20 cellular contexts compared by ENCODE assay signal in the genomic region with DNA sequence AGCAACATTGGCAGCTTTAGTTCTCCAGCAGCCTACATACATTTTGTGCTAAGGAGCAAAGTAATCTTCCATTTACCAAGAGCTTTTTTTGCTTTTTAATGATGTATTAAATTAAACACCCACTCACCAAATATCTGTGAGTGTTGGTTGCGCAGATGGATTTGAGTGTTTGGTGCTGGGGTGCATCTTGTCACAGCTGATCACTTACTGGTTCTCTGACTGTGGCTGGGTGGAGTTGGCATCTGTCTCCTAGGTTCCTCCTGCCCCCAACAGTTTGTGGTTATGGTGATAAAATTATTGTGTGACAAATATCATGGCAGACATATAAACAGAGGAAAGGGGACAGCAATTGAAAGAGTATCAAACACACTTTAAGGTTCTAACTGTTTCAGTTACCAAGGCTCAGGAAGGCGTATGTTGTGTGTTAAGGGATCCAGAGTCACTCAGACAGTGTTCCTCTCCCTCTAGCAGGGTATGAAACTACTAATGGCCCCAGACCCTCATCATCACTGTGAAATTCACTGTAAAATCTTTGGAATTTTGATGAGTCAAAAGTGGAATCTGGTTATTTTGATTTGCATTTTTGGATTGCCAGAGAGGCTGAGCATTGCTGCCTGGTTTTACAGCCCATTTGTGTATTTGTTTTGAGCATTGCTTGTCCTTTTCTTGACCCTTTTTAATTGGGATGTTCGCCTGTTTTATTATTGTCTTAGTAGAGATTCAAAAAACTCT.
DNase-seq lines count a peak whose midpoint lies in the region; ATAC-seq, FAIRE-seq and TF ChIP-seq lines count a peak whose summit lies in the region.
"Had no signal": no experiment of that assay in that cellular context is flagged by ENCODE, and none has a peak within 500 bp of the region (broad histone marks: within the 10 kb centered on the region; RNA-seq: fewer than 3 reads in every experiment).

No MANE protein-coding gene starts in this region.

- no peak for TF ChIP-seq POLR2A in transverse colon (IDR thresholded peaks at IDR 0.05)

- H3K36me3 ChIP-seq in RWPE2 (ENCODE audit: low read depth) (no peaks in the 10 kb centered on the region), transverse colon (no peaks in the 10 kb centered on the region)
- H3K36me3 ChIP-seq: neutrophil had no signal

- H3K4me3 ChIP-seq in RWPE2 (ENCODE audit: severe bottlenecking): no peak overlapping the region
- no peak overlapping the region for H3K4me3 ChIP-seq in transverse colon

- DNase-seq in ELR (ENCODE audit: low read depth) (peak; percentile 79), RWPE2 (ENCODE audit: low spot score) (no peak), fibroblast of gingiva (ENCODE audit: low read depth) (peak; percentile 7), urothelium cell line (ENCODE audit: low spot score) (peak; percentile 16), transverse colon (no peak), SIG-M5 (lab: John Stamatoyannopoulos, UW) (no peak)
- DNase-seq: activated CD4-positive, alpha-beta T cell treated with anti-CD3 and anti-CD28 coated beads for 36 hours; activated naive CD4-positive, alpha-beta T cell treated with anti-CD3 and anti-CD28 coated beads, Interleukin-2, amount 10 ng/mL, durations not matched to agents 7 days and 5 days; activated T-cell treated with anti-CD3 and anti-CD28 coated beads for 4 hours; endodermal cell; GF-D8; islet precursor cell; Kasumi-1; NCI-H2081; NCI-H526 treated with DMSO at 0.1 percent for 48 hours; stimulated activated naive CD4-positive, alpha-beta T cell had no signal

- H3K4me1 ChIP-seq in RWPE2 (ENCODE audit: insufficient read depth, poor library complexity, severe bottlenecking) (no peaks in the 10 kb centered on the region), transverse colon (no peaks in the 10 kb centered on the region)

- H3K27ac ChIP-seq in RWPE2 (ENCODE audit: poor library complexity, severe bottlenecking) (no peak overlapping the region), transverse colon (no peak overlapping the region)
- H3K27ac ChIP-seq: neutrophil had no signal

- in situ Hi-C loops in transverse colon (cut with MboI; ENCODE audit: low pct_ligation_motif_present in 1 of 4, low pct_unique_long_range_greater_than_20kb in 1 of 4, low sequenced_read_pairs in 3 of 4): no loop called here

- TF ChIP-seq CTCF in RWPE2 (IDR thresholded peaks at IDR 0.05; ENCODE audit: poor library complexity, severe bottlenecking) (no peak), transverse colon (IDR thresholded peaks at IDR 0.05) (no peak)

- WGBS in transverse colon (ENCODE audit: low coverage in 1 of 2), 2 donors: 70 to 77% methylated on average over 3 of the region's 3 CpGs

- ATAC-seq in RWPE2 (ENCODE audit: low read depth): peak; percentile 33; the same call in 2 of the 3 replicates
- no peak for ATAC-seq in GM21619 (IDR thresholded peaks at IDR 0.05; ENCODE audit: unreplicated experiment)
- ATAC-seq: activated CD4-positive, alpha-beta T cell treated with anti-CD3 and anti-CD28 coated beads for 36 hours; sciatic nerve had no signal

- H3K9me3 ChIP-seq in RWPE2 (ENCODE audit: severe bottlenecking): no peaks in the 10 kb centered on the region
- no peaks in the 10 kb centered on the region for H3K9me3 ChIP-seq in transverse colon
- H3K9me3 ChIP-seq: neutrophil had no signal

- intact Hi-C loops in transverse colon (cut with DNase I; ENCODE audit: low total_unique reads): no loop called here

- TF ChIP-seq EP300 in transverse colon (IDR thresholded peaks at IDR 0.05; ENCODE audit: low read depth): no peak

- FAIRE-seq in urothelium cell line (lab: Jason Lieb, UNC): no peak
- FAIRE-seq: RCC 7860 had no signal

- H3K27me3 ChIP-seq in RWPE2 (ENCODE audit: insufficient read depth, poor library complexity, severe bottlenecking): peaks cover 3% of the 10 kb centered on the region
- H3K27me3 ChIP-seq in transverse colon: no peaks in the 10 kb centered on the region
- H3K27me3 ChIP-seq: neutrophil had no signal

Comparison
In these comparisons a context has a peak if more than half of its experiments do, and no peak if none do; other contexts are left out.
1. DNase-seq: peak in ELR (single experiment), fibroblast of gingiva (single experiment) and urothelium cell line (single experiment); none in RWPE2 (single experiment), transverse colon (single experiment) and SIG-M5 (single experiment).